In genomic region chr20:8156603-8157079, GRCh38 we compare ENCODE assay signal across 9 cellular contexts. TPM values are rescaled to one million over a fixed set of nuclear protein-coding genes. Genes with fewer than 3 reads are reported as not detected.
A peak's percentile ranks its signal among the peaks of the same experiment; 100 is the strongest.
DNase-seq lines count a peak whose midpoint lies in the region; ATAC-seq and TF ChIP-seq lines count a peak whose summit lies in the region.
"Had no signal": no experiment of that assay in that cellular context is flagged by ENCODE, and none has a peak within 500 bp of the region (broad histone marks: within the 10 kb centered on the region; RNA-seq: fewer than 3 reads in every experiment).

No MANE protein-coding gene starts in this region.

- H3K4me2 ChIP-seq in fibroblast of lung (ENCODE audit: extremely low read depth, insufficient read depth, low read length) = peak overlapping the region; percentile 65

- H3K27me3 ChIP-seq in CD4-positive, alpha-beta memory T cell (ENCODE audit: insufficient read depth, low read length) = no peaks in the 10 kb centered on the region
- no peaks in the 10 kb centered on the region for H3K27me3 ChIP-seq in fibroblast of lung (ENCODE audit: control insufficient read depth, insufficient read depth, low read length)
- H3K27me3 ChIP-seq: neutrophil had no signal

- no peaks in the 10 kb centered on the region for H4K20me1 ChIP-seq in fibroblast of lung (ENCODE audit: control insufficient read depth, extremely low read depth, insufficient read depth, low read length)

- TF ChIP-seq CTCF in fibroblast of lung (conservative IDR thresholded peaks at IDR 0.05 in 1 of 2, IDR thresholded peaks at IDR 0.05 in 1 of 2; ENCODE audit: low read depth in 1 of 2, low read length in 2 of 2) = no peak

- peaks cover 0 to 6% (median 4%) of the 10 kb centered on the region in 8 donors for H3K9me3 Mint-ChIP-seq in CD4-positive, alpha-beta memory T cell

- DNase-seq in CD4-positive, alpha-beta memory T cell = peak in 3 of 5 donors; percentile 19 to 67 (median 32)
- peak; percentile 77 for DNase-seq in NCI-H146 treated with DMSO at 0.1 percent for 48 hours (lab: John Stamatoyannopoulos, UW; ENCODE audit: unreplicated experiment)
- DNase-seq in fibroblast of lung (ENCODE audit: low read depth in 2 of 2) = peak; percentile 52 to 67
- DNase-seq in retina = no peak
- no peak for DNase-seq in effector CD4-positive, alpha-beta T cell

- POLR2A ChIA-PET in CD4-positive, alpha-beta memory T cell (lab: Charles Lee; ENCODE audit: partially characterized antibody) = interaction anchor here (1.5 kb wide), 1 partner anchor 11 kb away, joined by 3 read pairs; no protein-coding TSS in a partner anchor

- no peaks in the 10 kb centered on the region for H3K36me3 ChIP-seq in CD4-positive, alpha-beta memory T cell (ENCODE audit: insufficient read depth, low read length)
- H3K36me3 ChIP-seq in fibroblast of lung (ENCODE audit: control insufficient read depth, insufficient read depth, low read length) = no peaks in the 10 kb centered on the region
- H3K36me3 ChIP-seq: neutrophil had no signal

- H3K27me3 Mint-ChIP-seq in CD4-positive, alpha-beta memory T cell = no peaks in the 10 kb centered on the region

- H3K4me1 ChIP-seq in CD4-positive, alpha-beta memory T cell (ENCODE audit: insufficient read depth, low read length) = peaks cover 65% of the 10 kb centered on the region
- H3K4me1 ChIP-seq in fibroblast of lung (ENCODE audit: control insufficient read depth, extremely low read depth, insufficient read depth, low read length) = peaks cover 11% of the 10 kb centered on the region

- H3K4me1 Mint-ChIP-seq in CD4-positive, alpha-beta memory T cell = peaks cover 35 to 65% (median 49%) of the 10 kb centered on the region in 4 donors

- no peak overlapping the region for H3K9ac ChIP-seq in fibroblast of lung (ENCODE audit: insufficient read depth, low read length)

- H3K4me3 Mint-ChIP-seq in CD4-positive, alpha-beta memory T cell = peak overlapping the region in 2 of 8 donors; percentile 57 to 69

- no peaks in the 10 kb centered on the region for H3K79me2 ChIP-seq in fibroblast of lung (ENCODE audit: control insufficient read depth, insufficient read depth, low read length)

- H2AFZ ChIP-seq in fibroblast of lung (ENCODE audit: low read length) = no peak overlapping the region

- CTCF ChIA-PET in CD4-positive, alpha-beta memory T cell (lab: Charles Lee; ENCODE audit: partially characterized antibody) = no interaction called here

- ATAC-seq in GM21367 (IDR thresholded peaks at IDR 0.05; ENCODE audit: unreplicated experiment) (peak; percentile 63), HG03025 (IDR thresholded peaks at IDR 0.05; ENCODE audit: low FRiP score, unreplicated experiment) (no peak), GM21717 (IDR thresholded peaks at IDR 0.05; ENCODE audit: unreplicated experiment) (no peak)

- H3K4me3 ChIP-seq in CD4-positive, alpha-beta memory T cell (ENCODE audit: low read length in 2 of 2) = no peak overlapping the region
- H3K4me3 ChIP-seq in fibroblast of lung (replicated peaks in 1 of 4; ENCODE audit: control extremely low read depth in 1 of 4, insufficient read depth in 1 of 4, low read depth in 3 of 4, low read length in 4 of 4) = no peak overlapping the region

- peak overlapping the region in 6 of 7 donors; percentile 44 to 86 (median 76) for H3K27ac Mint-ChIP-seq in CD4-positive, alpha-beta memory T cell

- no peak overlapping the region for H3K27ac ChIP-seq in CD4-positive, alpha-beta memory T cell (ENCODE audit: low read depth, low read length)
- no peak overlapping the region for H3K27ac ChIP-seq in fibroblast of lung (ENCODE audit: insufficient read depth, low read length)
- H3K27ac ChIP-seq: neutrophil had no signal

- no peaks in the 10 kb centered on the region for H3K9me3 ChIP-seq in CD4-positive, alpha-beta memory T cell (ENCODE audit: control insufficient read depth in 1 of 2, low read length in 2 of 2)
- no peaks in the 10 kb centered on the region for H3K9me3 ChIP-seq in fibroblast of lung (ENCODE audit: control insufficient read depth, insufficient read depth, low read depth, low read length)
- H3K9me3 ChIP-seq: neutrophil had no signal

- H3K36me3 Mint-ChIP-seq in CD4-positive, alpha-beta memory T cell = peaks cover 0 to 3% of the 10 kb centered on the region in 2 donors

- intact Hi-C loops in CD4-positive, alpha-beta memory T cell (cut with micrococcal nuclease) = no loop called here

RNA-seq across cellular contexts. Expression of gene PLCB1, which starts 24.6 kb away (rescaled TPM):
- 1 to 10 TPM; 9.5 to 9.6 TPM for total RNA-seq in CD4-positive, alpha-beta memory T cell
- 1 to 10 TPM; 5.5 to 6.9 TPM for polyA plus RNA-seq in CD4-positive, alpha-beta memory T cell
- total RNA-seq in fibroblast of lung = 9.0 and 13.4 TPM in 2 replicates
- 14.5 and 23.3 TPM in 2 replicates for polyA plus RNA-seq in fibroblast of lung
- polyA plus RNA-seq in fibroblast of lung (2012) = 10.3 and 14.3 TPM in 2 replicates
- polyA minus RNA-seq in fibroblast of lung (ENCODE audit: low replicate concordance) = 8.1 and 13.2 TPM in 2 replicates

Comparison
In these comparisons a context has a peak if more than half of its experiments do, and no peak if none do; other contexts are left out.
1. DNase-seq: peak in CD4-positive, alpha-beta memory T cell (3 of 5), NCI-H146 treated with DMSO at 0.1 percent for 48 hours (single experiment) and fibroblast of lung (2 of 2); none in retina (single experiment) and effector CD4-positive, alpha-beta T cell (single experiment).